ENCODE assay signal across 9 cellular contexts in the genomic region with DNA sequence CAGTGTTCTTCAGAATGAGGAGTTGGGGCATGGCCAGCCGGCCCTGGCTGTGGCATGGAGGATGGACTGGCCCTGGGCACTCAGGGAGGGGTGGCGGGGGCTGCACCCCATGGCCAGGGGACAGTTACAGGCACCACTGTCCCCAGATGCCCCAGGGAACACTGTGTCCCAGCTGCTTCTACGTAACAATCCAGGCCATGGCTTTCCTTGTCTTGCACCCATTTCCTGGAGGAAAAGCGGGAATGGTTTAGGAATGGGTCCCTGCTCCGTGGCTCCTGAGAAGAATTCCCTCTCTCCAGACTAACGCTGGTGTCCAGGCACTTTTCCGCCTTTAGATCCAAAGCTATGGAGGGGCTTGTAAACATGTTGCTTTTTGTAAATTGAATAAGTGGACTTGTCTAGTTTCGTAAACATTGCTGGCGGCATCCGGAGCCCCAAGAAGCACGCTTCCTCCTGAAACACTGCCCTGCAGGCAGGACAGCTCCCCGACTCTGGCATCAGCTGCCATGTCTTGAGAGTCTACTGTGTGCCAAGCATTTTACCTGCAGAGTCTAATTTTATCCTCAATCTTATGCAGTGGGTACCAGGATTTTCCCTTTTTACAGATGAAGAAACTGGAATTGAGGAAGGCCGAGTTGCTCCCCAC.
DNase-seq lines count a peak whose midpoint lies in the region; ATAC-seq and TF ChIP-seq lines count a peak whose summit lies in the region.
"Had no signal": no experiment of that assay in that cellular context is flagged by ENCODE, and none has a peak within 500 bp of the region (broad histone marks: within the 10 kb centered on the region; RNA-seq: fewer than 3 reads in every experiment).

No MANE protein-coding gene starts in this region.

- no peak for TF ChIP-seq EP300 in suprapubic skin (IDR thresholded peaks at IDR 0.05)

- H3K9me3 Mint-ChIP-seq in activated CD8-positive, alpha-beta memory T cell treated with anti-CD3 and anti-CD28 coated beads, Interleukin-2, amount 10 ng/mL, durations not matched to agents 7 days and 5 days (ENCODE audit: low read depth), result no peaks in the 10 kb centered on the region
- H3K9me3 Mint-ChIP-seq in activated CD8-positive, alpha-beta T cell treated with anti-CD3 and anti-CD28 coated beads for 36 hours, result no peaks in the 10 kb centered on the region

- intact Hi-C loops in activated CD8-positive, alpha-beta T cell treated with anti-CD3 and anti-CD28 coated beads for 36 hours (cut with micrococcal nuclease), result loop anchor here (2.0 to 5.0 kb wide), 2 partner anchors 38 to 49 kb away; no protein-coding TSS in a partner anchor

- H3K4me1 Mint-ChIP-seq in activated CD8-positive, alpha-beta memory T cell treated with anti-CD3 and anti-CD28 coated beads, Interleukin-2, amount 10 ng/mL, durations not matched to agents 7 days and 5 days, result peaks cover 34% of the 10 kb centered on the region
- peaks cover 50% of the 10 kb centered on the region for H3K4me1 Mint-ChIP-seq in activated CD8-positive, alpha-beta T cell treated with anti-CD3 and anti-CD28 coated beads for 36 hours (ENCODE audit: low read depth)

- no peaks in the 10 kb centered on the region for H3K9me3 ChIP-seq in suprapubic skin

- peak overlapping the region; percentile 30 for H3K4me3 ChIP-seq in suprapubic skin

- 81% methylated on average over 8 of the region's 13 CpGs for WGBS in suprapubic skin

- TF ChIP-seq POLR2A in suprapubic skin (IDR thresholded peaks at IDR 0.05), result no peak

- H3K36me3 ChIP-seq in suprapubic skin, result no peaks in the 10 kb centered on the region

- POLR2A ChIA-PET in activated CD8-positive, alpha-beta T cell treated with anti-CD3 and anti-CD28 coated beads for 36 hours (lab: Charles Lee), result interaction anchor here (0.8 to 1.6 kb wide), 4 partner anchors 10 to 263 kb away, joined by 3 to 6 read pairs (median 4); a partner anchor contains a TSS

- peak overlapping the region; percentile 71 for H3K27ac ChIP-seq in suprapubic skin

- ATAC-seq in activated CD8-positive, alpha-beta memory T cell treated with anti-CD3 and anti-CD28 coated beads, Interleukin-2, amount 10 ng/mL, durations not matched to agents 7 days and 5 days, result no peak
- peak; percentile 4 for ATAC-seq in activated CD8-positive, alpha-beta T cell treated with anti-CD3 and anti-CD28 coated beads for 36 hours
- ATAC-seq in HG03139 (IDR thresholded peaks at IDR 0.05; ENCODE audit: unreplicated experiment), result no peak

- DNase-seq in activated CD8-positive, alpha-beta memory T cell treated with anti-CD3 and anti-CD28 coated beads, Interleukin-2, amount 10 ng/mL, durations not matched to agents 7 days and 5 days, result no peak
- DNase-seq in activated CD8-positive, alpha-beta memory T cell treated with anti-CD3 and anti-CD28 coated beads for 24 hours, result no peak
- no peak for DNase-seq in activated CD8-positive, alpha-beta T cell treated with anti-CD3 and anti-CD28 coated beads for 36 hours
- DNase-seq in iris pigment epithelial cell (ENCODE audit: low read depth) (peak; percentile 27), suprapubic skin (ENCODE audit: low spot score in 2 of 2) (no peak), NCI-H345 treated with DMSO at 0.1 percent for 48 hours (lab: John Stamatoyannopoulos, UW; ENCODE audit: unreplicated experiment) (no peak), inferior parietal cortex (ENCODE audit: extremely low spot score) (no peak)
- DNase-seq: NCI-H524 had no signal

- no peaks in the 10 kb centered on the region for H3K27me3 Mint-ChIP-seq in activated CD8-positive, alpha-beta memory T cell treated with anti-CD3 and anti-CD28 coated beads, Interleukin-2, amount 10 ng/mL, durations not matched to agents 7 days and 5 days
- H3K27me3 Mint-ChIP-seq in activated CD8-positive, alpha-beta T cell treated with anti-CD3 and anti-CD28 coated beads for 36 hours, result no peaks in the 10 kb centered on the region

- H3K27me3 ChIP-seq in suprapubic skin, result no peaks in the 10 kb centered on the region

- peak overlapping the region; percentile 92 for H3K27ac Mint-ChIP-seq in activated CD8-positive, alpha-beta memory T cell treated with anti-CD3 and anti-CD28 coated beads, Interleukin-2, amount 10 ng/mL, durations not matched to agents 7 days and 5 days
- peak overlapping the region; percentile 94 for H3K27ac Mint-ChIP-seq in activated CD8-positive, alpha-beta T cell treated with anti-CD3 and anti-CD28 coated beads for 36 hours

- no peak for TF ChIP-seq CTCF in activated CD8-positive, alpha-beta T cell treated with anti-CD3 and anti-CD28 coated beads for 36 hours (IDR thresholded peaks at IDR 0.05)
- TF ChIP-seq CTCF in suprapubic skin (IDR thresholded peaks at IDR 0.05), result no peak

- H3K4me3 Mint-ChIP-seq in activated CD8-positive, alpha-beta memory T cell treated with anti-CD3 and anti-CD28 coated beads, Interleukin-2, amount 10 ng/mL, durations not matched to agents 7 days and 5 days, result peak overlapping the region; percentile 74
- peak overlapping the region; percentile 75 for H3K4me3 Mint-ChIP-seq in activated CD8-positive, alpha-beta T cell treated with anti-CD3 and anti-CD28 coated beads for 36 hours

- peaks cover 12% of the 10 kb centered on the region for H3K36me3 Mint-ChIP-seq in activated CD8-positive, alpha-beta memory T cell treated with anti-CD3 and anti-CD28 coated beads, Interleukin-2, amount 10 ng/mL, durations not matched to agents 7 days and 5 days
- no peaks in the 10 kb centered on the region for H3K36me3 Mint-ChIP-seq in activated CD8-positive, alpha-beta T cell treated with anti-CD3 and anti-CD28 coated beads for 36 hours (ENCODE audit: low read depth)

- CTCF ChIA-PET in activated CD8-positive, alpha-beta memory T cell treated with anti-CD3 and anti-CD28 coated beads, Interleukin-2, amount 10 ng/mL, durations not matched to agents 7 days and 5 days (lab: Charles Lee), result interaction anchor here (0.9 to 1.3 kb wide), 7 partner anchors 11 to 338 kb away, joined by 3 to 4 read pairs (median 3); no protein-coding TSS in a partner anchor
- CTCF ChIA-PET in activated CD8-positive, alpha-beta T cell treated with anti-CD3 and anti-CD28 coated beads for 36 hours (lab: Charles Lee), result interaction anchor here (1.0 to 1.9 kb wide), 7 partner anchors 10 to 338 kb away, joined by 3 to 9 read pairs (median 4); no protein-coding TSS in a partner anchor

- H3K4me1 ChIP-seq in suprapubic skin, result peaks cover 7% of the 10 kb centered on the region
